Comparison of ENCODE assay signal across 24 cellular contexts in the genomic region with DNA sequence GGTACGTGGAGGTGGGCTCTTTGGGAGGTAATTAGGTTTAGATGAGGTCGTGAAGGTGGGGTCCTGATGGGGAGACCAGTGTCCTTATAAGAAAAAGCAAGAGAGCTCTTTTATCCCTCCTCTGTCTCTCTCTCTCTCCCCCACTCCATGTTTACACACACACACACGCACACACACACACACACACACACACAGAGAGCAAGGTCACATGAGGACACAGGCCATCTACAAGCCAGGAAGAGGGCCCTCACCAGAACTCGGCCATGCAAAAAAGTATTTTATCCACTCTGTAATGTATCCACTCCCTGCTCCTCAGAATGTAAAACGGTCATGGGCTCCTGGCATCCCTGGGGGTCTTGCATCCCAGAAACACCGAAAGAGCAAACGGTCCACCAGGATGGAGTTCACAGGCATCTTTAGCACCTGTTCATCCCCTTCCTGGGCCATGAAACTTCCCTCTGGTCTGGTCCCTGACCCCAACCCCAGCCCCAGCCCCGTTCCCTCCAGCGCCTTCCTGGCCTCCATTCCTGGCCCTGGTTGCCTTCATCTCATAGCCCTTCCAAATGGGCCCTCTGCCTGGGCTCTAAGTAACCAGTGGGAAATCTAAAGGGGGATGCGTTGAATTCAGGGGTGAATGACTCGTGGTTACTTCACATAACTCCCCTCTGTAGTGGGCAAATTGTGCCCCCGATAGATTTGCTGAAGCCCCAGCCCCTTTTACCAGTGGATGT.
DNase-seq lines count a peak whose midpoint lies in the region; ATAC-seq and TF ChIP-seq lines count a peak whose summit lies in the region.
"Had no signal": no experiment of that assay in that cellular context is flagged by ENCODE, and none has a peak within 500 bp of the region (broad histone marks: within the 10 kb centered on the region; RNA-seq: fewer than 3 reads in every experiment).

No MANE protein-coding gene starts in this region.

- intact Hi-C loops in Right ventricle myocardium inferior (cut with DNase I), result no loop called here
- intact Hi-C loops in colonic mucosa (cut with DNase I), result no loop called here
- intact Hi-C loops in vagina (cut with DNase I), result no loop called here
- intact Hi-C loops in cardiac septum (cut with DNase I), result no loop called here

- H3K9me3 ChIP-seq in right atrium auricular region (no peaks in the 10 kb centered on the region), colonic mucosa (no peaks in the 10 kb centered on the region), vagina (no peaks in the 10 kb centered on the region)
- H3K9me3 ChIP-seq: BLaER1 had no signal

- no peak for TF ChIP-seq POLR2A in vagina (IDR thresholded peaks at IDR 0.05)

- no peaks in the 10 kb centered on the region for H3K36me3 ChIP-seq in right atrium auricular region
- no peaks in the 10 kb centered on the region for H3K36me3 ChIP-seq in colonic mucosa
- H3K36me3 ChIP-seq in vagina, result no peaks in the 10 kb centered on the region
- H3K36me3 ChIP-seq: BLaER1 had no signal

- H3K27me3 ChIP-seq in right atrium auricular region (no peaks in the 10 kb centered on the region), colonic mucosa (no peaks in the 10 kb centered on the region), vagina (no peaks in the 10 kb centered on the region)
- H3K27me3 ChIP-seq: BLaER1 had no signal

- TF ChIP-seq CTCF in right atrium auricular region (IDR thresholded peaks at IDR 0.05) (no peak), colonic mucosa (IDR thresholded peaks at IDR 0.05) (no peak), vagina (IDR thresholded peaks at IDR 0.05) (no peak)

- H3K9ac ChIP-seq in colonic mucosa (ENCODE audit: low read depth in 2 of 2, low read length in 2 of 2), result no peak overlapping the region
- H3K9ac ChIP-seq: BLaER1, GM23248 had no signal

- H3K4me3 ChIP-seq in right atrium auricular region, result no peak overlapping the region
- no peak overlapping the region for H3K4me3 ChIP-seq in colonic mucosa
- no peak overlapping the region for H3K4me3 ChIP-seq in vagina
- H3K4me3 ChIP-seq: BLaER1, GM12878, GM23248, SK-N-MC had no signal

- no peak overlapping the region for H3K27ac ChIP-seq in right atrium auricular region
- H3K27ac ChIP-seq in colonic mucosa, result no peak overlapping the region
- no peak overlapping the region for H3K27ac ChIP-seq in vagina
- H3K27ac ChIP-seq: BLaER1, GM23248, HL-60, SK-N-MC had no signal

- H3K4me1 ChIP-seq in right atrium auricular region (peaks cover 0 to 7% of the 10 kb centered on the region in 2 donors), colonic mucosa (no peaks in the 10 kb centered on the region), vagina (no peaks in the 10 kb centered on the region)
- H3K4me1 ChIP-seq: BLaER1 had no signal

- no peak for ATAC-seq in Right ventricle myocardium inferior
- no peak for ATAC-seq in left lobe of liver
- ATAC-seq: GM12878 had no signal

- DNase-seq in right atrium auricular region (ENCODE audit: low spot score), result peak; percentile 46
- DNase-seq in Right ventricle myocardium inferior (ENCODE audit: missing footprints), result no peak
- DNase-seq in colonic mucosa, result peak; percentile 11
- DNase-seq in left lobe of liver (ENCODE audit: low spot score), result peak; percentile 10
- DNase-seq in vagina (ENCODE audit: extremely low spot score in 2 of 2), result peak; percentile 49 to 65
- DNase-seq in AML-193 (lab: John Stamatoyannopoulos, UW), result no peak
- no peak for DNase-seq in cardiac septum (ENCODE audit: low spot score)
- DNase-seq: CD4-positive, alpha-beta T cell; COR-L47; DMS 273 treated with DMSO at 0.1 percent for 48 hours; DND-41; GM23248; H9; HFFc6; KG1; NCI-H1092; NCI-H1436; NCI-H2081 treated with DMSO at 0.1 percent for 48 hours; NCI-H69; Right ventricle myocardium superior had no signal

Comparison
In these comparisons a context has a peak if more than half of its experiments do, and no peak if none do; other contexts are left out.
1. DNase-seq: peak in right atrium auricular region (single experiment), colonic mucosa (single experiment), left lobe of liver (single experiment) and vagina (2 of 2); none in Right ventricle myocardium inferior (single experiment), AML-193 (0 of 2) and cardiac septum (single experiment).